In genomic region chrX:153633607-153634180, GRCh38 we compare ENCODE assay signal across 20 cellular contexts. TPM values are rescaled to one million over a fixed set of nuclear protein-coding genes. Genes with fewer than 3 reads are reported as not detected.
"Had no signal": no experiment of that assay in that cellular context is flagged by ENCODE, and none has a peak within 500 bp of the region (broad histone marks: within the 10 kb centered on the region; RNA-seq: fewer than 3 reads in every experiment).

No MANE protein-coding gene starts in this region.

- H3K9me3 ChIP-seq: esophagus squamous epithelium, gastroesophageal sphincter, left ventricle myocardium inferior, vagina had no signal

- DNase-seq: effector memory CD8-positive, alpha-beta T cell; esophagus squamous epithelium; foreskin fibroblast; immature natural killer cell; left cardiac atrium; left ventricle myocardium inferior; mesenchymal stem cell; naive B cell; stimulated activated CD4-positive, alpha-beta T cell treated with anti-CD3 and anti-CD28 coated beads, Interleukin-15, amount 100 ng/mL, for 24 hours; stimulated activated CD4-positive, alpha-beta T cell treated with anti-CD3 and anti-CD28 coated beads, Interleukin-1b, Interleukin-23, amount 100 ng/mL, for 48 hours; stimulated activated CD4-positive, alpha-beta T cell treated with anti-CD3 and anti-CD28 coated beads, Interleukin-4, amount 100 ng/mL, for 24 hours; upper lobe of left lung had no signal

- ATAC-seq: effector memory CD8-positive, alpha-beta T cell; gastroesophageal sphincter; left cardiac atrium; right cardiac atrium; stimulated activated memory B cell treated with anti-CD40 and anti-IgM and Interleukin-4, amounts not matched to agents 10 μg/mL and 1 μg/mL and 100 μg/mL, for 72 hours had no signal

- H3K4me1 ChIP-seq: esophagus squamous epithelium, gastroesophageal sphincter, left ventricle myocardium inferior, tibial artery, upper lobe of left lung, vagina had no signal

- H3K27me3 ChIP-seq: gastroesophageal sphincter, tibial artery, vagina had no signal

- H3K27ac ChIP-seq: esophagus squamous epithelium, gastroesophageal sphincter, left ventricle myocardium inferior, tibial artery, upper lobe of left lung, vagina had no signal

- FAIRE-seq: colon, keratinocyte had no signal

- H3K36me3 ChIP-seq: esophagus squamous epithelium, gastroesophageal sphincter, left ventricle myocardium inferior, tibial artery, upper lobe of left lung, vagina had no signal

- H3K4me3 ChIP-seq: esophagus squamous epithelium, gastroesophageal sphincter, left ventricle myocardium inferior, lung, tibial artery, upper lobe of left lung, vagina had no signal

RNA-seq across cellular contexts. Expression of gene DUSP9, which starts 13.3 kb away (rescaled TPM):
- total RNA-seq: gastroesophageal sphincter, left cardiac atrium, left ventricle myocardium inferior had no signal
- polyA plus RNA-seq: immature natural killer cell, right cardiac atrium had no signal

RNA-seq across cellular contexts. Expression of gene PNCK, which starts 39.9 kb away (rescaled TPM):
- polyA plus RNA-seq: immature natural killer cell had no signal
